ENCODE assay signal across 8 cellular contexts in the genomic region with DNA sequence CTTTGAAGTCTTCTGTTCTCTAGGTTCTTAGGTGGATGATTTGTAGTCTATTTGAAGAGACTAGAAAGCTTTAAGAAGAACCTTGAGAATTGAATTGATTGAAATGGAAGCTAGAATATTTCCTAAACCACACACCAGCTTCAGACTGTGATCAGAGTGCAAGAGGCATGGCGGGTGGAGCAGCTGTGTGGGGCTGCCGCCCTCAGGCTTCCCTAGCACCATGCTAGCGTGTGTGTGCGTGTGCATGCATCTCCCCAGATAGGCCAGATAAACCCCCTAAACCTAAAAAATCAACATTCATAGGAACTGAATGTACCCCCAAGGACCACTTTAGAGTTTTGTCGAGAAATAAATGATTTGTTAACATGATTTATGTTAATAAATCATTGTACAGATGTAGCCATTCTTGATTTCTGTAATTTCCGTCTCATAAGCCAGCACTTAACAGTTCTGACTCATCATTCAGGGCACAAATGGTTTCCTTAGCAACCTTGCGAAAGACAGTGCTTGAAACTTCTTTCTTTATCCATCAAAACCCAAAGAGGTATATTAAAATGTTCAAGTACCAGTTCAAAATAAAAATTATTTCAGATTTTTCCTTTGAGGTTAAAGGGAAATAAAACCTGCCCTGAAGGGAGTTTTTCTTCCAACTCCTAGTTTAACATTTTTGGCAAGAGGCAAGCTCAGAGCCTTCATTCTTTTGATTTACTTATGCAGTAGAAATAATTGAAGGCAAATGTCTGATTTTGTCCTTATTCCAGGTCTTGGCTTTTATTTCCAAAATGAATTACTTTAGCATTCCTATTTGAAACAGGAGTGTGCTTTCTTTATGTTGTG.
DNase-seq lines count a peak whose midpoint lies in the region; TF ChIP-seq lines count a peak whose summit lies in the region.
"Had no signal": no experiment of that assay in that cellular context is flagged by ENCODE, and none has a peak within 500 bp of the region (broad histone marks: within the 10 kb centered on the region; RNA-seq: fewer than 3 reads in every experiment).

No MANE protein-coding gene starts in this region.

- H3K4me3 ChIP-seq in skeletal muscle cell (ENCODE audit: low read depth, low read length) = no peak overlapping the region

- peak overlapping the region; percentile 51 for H3K27ac ChIP-seq in RWPE1

- CTCF ChIA-PET in RWPE1 (lab: Yijun Ruan, JAX) = interaction anchor here (0.6 kb wide), 1 partner anchor 434 kb away, joined by 4 read pairs; no protein-coding TSS in a partner anchor

- POLR2A ChIA-PET in RWPE1 (lab: Yijun Ruan, JAX; ENCODE audit: low non-redundant PET) = no interaction called here

- TF ChIP-seq CTCF in RWPE1 (conservative IDR thresholded peaks at IDR 0.05; ENCODE audit: low read depth) (no peak), GM10266 (IDR thresholded peaks at IDR 0.05; ENCODE audit: control insufficient read depth, insufficient read depth, low read depth, missing control alignments) (no peak)

- DNase-seq in H4 (ENCODE audit: low spot score) (peak; percentile 53), RWPE1 (ENCODE audit: low spot score) (peak; percentile 48), epidermal melanocyte (ENCODE audit: insufficient read length, low spot score) (peak; percentile 34), skeletal muscle cell (ENCODE audit: low read depth) (peak; percentile 67), NCI-H1694 treated with DMSO at 0.1 percent for 48 hours (lab: John Stamatoyannopoulos, UW) (no peak), NCI-H146 treated with DMSO at 0.1 percent for 48 hours (lab: John Stamatoyannopoulos, UW; ENCODE audit: unreplicated experiment) (no peak), GM10266 (ENCODE audit: extremely low spot score) (no peak)
- DNase-seq: activated CD4-positive, alpha-beta T cell treated with anti-CD3 and anti-CD28 coated beads, Interleukin-2, amount 50 U/mL, for 4 hours had no signal

Comparison
In these comparisons a context has a peak if more than half of its experiments do, and no peak if none do; other contexts are left out.
1. DNase-seq: peak in H4 (single experiment), RWPE1 (single experiment), epidermal melanocyte (single experiment) and skeletal muscle cell (single experiment); none in NCI-H1694 treated with DMSO at 0.1 percent for 48 hours (single experiment), NCI-H146 treated with DMSO at 0.1 percent for 48 hours (single experiment) and GM10266 (single experiment).